In genomic region chr9:136312436-136312835, GRCh38 we compare ENCODE assay signal across 8 cellular contexts. TPM values are rescaled to one million over a fixed set of nuclear protein-coding genes. Genes with fewer than 3 reads are reported as not detected.
DNase-seq lines count a peak whose midpoint lies in the region; ATAC-seq and TF ChIP-seq lines count a peak whose summit lies in the region.

No MANE protein-coding gene starts in this region.

- peak; percentile 80 for ATAC-seq in activated CD4-positive, alpha-beta T cell treated with anti-CD3 and anti-CD28 coated beads for 36 hours
- ATAC-seq in naive thymus-derived CD8-positive, alpha-beta T cell = peak; percentile 70 to 81
- ATAC-seq in HG02642 (IDR thresholded peaks at IDR 0.05; ENCODE audit: poor library complexity, unreplicated experiment) = no peak

- peaks cover 3% of the 10 kb centered on the region for H3K27me3 ChIP-seq in HL-60 (ENCODE audit: insufficient read depth, poor library complexity, severe bottlenecking)

- intact Hi-C loops in CD14-positive monocyte (cut with micrococcal nuclease) = no loop called here
- intact Hi-C loops in activated CD4-positive, alpha-beta T cell treated with anti-CD3 and anti-CD28 coated beads for 36 hours (cut with DNase I, micrococcal nuclease) = loop anchor here (1.0 to 5.0 kb wide), 5 partner anchors 51 to 332 kb away; partner anchors contain the start of genes SNAPC4 (in 2 of the 2), DNLZ (in 1 of the 2) and INPP5E (in 1 of the 2)

- no peaks in the 10 kb centered on the region for H3K4me1 Mint-ChIP-seq in CD14-positive monocyte
- no peaks in the 10 kb centered on the region for H3K4me1 Mint-ChIP-seq in activated CD4-positive, alpha-beta T cell treated with anti-CD3 and anti-CD28 coated beads for 36 hours
- H3K4me1 Mint-ChIP-seq in naive thymus-derived CD8-positive, alpha-beta T cell = peaks cover 0 to 9% (median 1%) of the 10 kb centered on the region in 4 donors

- DNase-seq in CD14-positive monocyte (ENCODE audit: low spot score) (no peak), HL-60 (ENCODE audit: low read depth in 1 of 2, low spot score in 1 of 2) (peak in 1 of 2 experiments; percentile 48), epithelial cell of proximal tubule (ENCODE audit: low read depth) (no peak), middle frontal gyrus (ENCODE audit: extremely low spot score, low spot score) (no peak)
- peak; percentile 74 for DNase-seq in activated CD4-positive, alpha-beta T cell treated with anti-CD3 and anti-CD28 coated beads for 36 hours
- DNase-seq in naive thymus-derived CD8-positive, alpha-beta T cell = peak in 9 of 10 donors; percentile 23 to 47 (median 38)
- no peak for DNase-seq in effector CD8-positive, alpha-beta T cell (lab: John Stamatoyannopoulos, UW)

- H3K4me3 Mint-ChIP-seq in CD14-positive monocyte = no peak overlapping the region
- no peak overlapping the region for H3K4me3 Mint-ChIP-seq in activated CD4-positive, alpha-beta T cell treated with anti-CD3 and anti-CD28 coated beads for 36 hours
- no peak overlapping the region for H3K4me3 Mint-ChIP-seq in naive thymus-derived CD8-positive, alpha-beta T cell

- H3K27ac ChIP-seq in HL-60 (replicated peaks) = no peak overlapping the region

- H3K9me3 Mint-ChIP-seq in CD14-positive monocyte = peaks cover 15 to 24% (median 18%) of the 10 kb centered on the region in 7 donors
- peaks cover 9% of the 10 kb centered on the region for H3K9me3 Mint-ChIP-seq in activated CD4-positive, alpha-beta T cell treated with anti-CD3 and anti-CD28 coated beads for 36 hours (ENCODE audit: low read depth)
- peaks cover 0 to 14% (median 0%) of the 10 kb centered on the region in 9 donors for H3K9me3 Mint-ChIP-seq in naive thymus-derived CD8-positive, alpha-beta T cell

- TF ChIP-seq CTCF in CD14-positive monocyte (IDR thresholded peaks at IDR 0.05) (peak; percentile 43), HL-60 (IDR thresholded peaks at IDR 0.05; ENCODE audit: insufficient read depth, low read length) (peak; percentile 31), epithelial cell of proximal tubule (conservative IDR thresholded peaks at IDR 0.05; ENCODE audit: low read depth, low read length) (peak; percentile 61)

- POLR2A ChIA-PET in activated CD4-positive, alpha-beta T cell treated with anti-CD3 and anti-CD28 coated beads for 36 hours (lab: Charles Lee) = no interaction called here
- POLR2A ChIA-PET in naive thymus-derived CD8-positive, alpha-beta T cell (lab: Charles Lee) = no interaction called here

- CTCF ChIA-PET in activated CD4-positive, alpha-beta T cell treated with anti-CD3 and anti-CD28 coated beads for 36 hours (lab: Charles Lee) = interaction anchor here (0.6 to 1.4 kb wide), 7 partner anchors 9 to 618 kb away, joined by 3 to 4 read pairs (median 3); no protein-coding TSS in a partner anchor

- H3K27ac Mint-ChIP-seq in CD14-positive monocyte = no peak overlapping the region
- no peak overlapping the region for H3K27ac Mint-ChIP-seq in activated CD4-positive, alpha-beta T cell treated with anti-CD3 and anti-CD28 coated beads for 36 hours
- no peak overlapping the region for H3K27ac Mint-ChIP-seq in naive thymus-derived CD8-positive, alpha-beta T cell

- H3K4me3 ChIP-seq in HL-60 (replicated peaks; ENCODE audit: insufficient read depth, low read length) (no peak overlapping the region), epithelial cell of proximal tubule (ENCODE audit: low read depth, low read length) (no peak overlapping the region)

- peaks cover 0 to 2% (median 0%) of the 10 kb centered on the region in 3 donors for H3K27me3 Mint-ChIP-seq in CD14-positive monocyte (ENCODE audit: low read depth in 3 of 3)
- no peaks in the 10 kb centered on the region for H3K27me3 Mint-ChIP-seq in activated CD4-positive, alpha-beta T cell treated with anti-CD3 and anti-CD28 coated beads for 36 hours
- H3K27me3 Mint-ChIP-seq in naive thymus-derived CD8-positive, alpha-beta T cell = no peaks in the 10 kb centered on the region

- H3K36me3 Mint-ChIP-seq in CD14-positive monocyte = peaks cover 0 to 6% of the 10 kb centered on the region in 2 donors
- no peaks in the 10 kb centered on the region for H3K36me3 Mint-ChIP-seq in activated CD4-positive, alpha-beta T cell treated with anti-CD3 and anti-CD28 coated beads for 36 hours (ENCODE audit: low read depth)
- H3K36me3 Mint-ChIP-seq in naive thymus-derived CD8-positive, alpha-beta T cell = peaks cover 0 to 11% (median 0%) of the 10 kb centered on the region in 3 donors

RNA-seq across cellular contexts. Expression of gene CCDC187, which starts 8.5 kb away (rescaled TPM):
- not detected for polyA plus RNA-seq in CD14-positive monocyte
- total RNA-seq in activated CD4-positive, alpha-beta T cell treated with anti-CD3 and anti-CD28 coated beads for 36 hours = under 1 TPM in 1 of 2 experiments, not detected in 1; 0.05 TPM
- 0.75 TPM in 1 of 2 replicates, not detected in the other for total RNA-seq in epithelial cell of proximal tubule
- not detected for total RNA-seq in naive thymus-derived CD8-positive, alpha-beta T cell
- not detected for polyA plus RNA-seq in naive thymus-derived CD8-positive, alpha-beta T cell

RNA-seq across cellular contexts. Expression of gene GPSM1, which starts 14.9 kb away (rescaled TPM):
- under 1 TPM; 0.67 to 0.73 TPM for polyA plus RNA-seq in CD14-positive monocyte
- total RNA-seq in activated CD4-positive, alpha-beta T cell treated with anti-CD3 and anti-CD28 coated beads for 36 hours = 10 to 100 TPM in 1 of 2 experiments, 1 to 10 TPM in 1; 9.6 to 10.8 TPM
- 21.1 and 28.2 TPM in 2 replicates for total RNA-seq in epithelial cell of proximal tubule
- total RNA-seq in naive thymus-derived CD8-positive, alpha-beta T cell = 10 to 100 TPM; 10.0 to 11.6 TPM
- polyA plus RNA-seq in naive thymus-derived CD8-positive, alpha-beta T cell = under 1 TPM; 0.50 to 0.98 (median 0.82) TPM

RNA-seq across cellular contexts. Expression of gene DNLZ, which starts 51.1 kb away (rescaled TPM):
- 10 to 100 TPM; 10.5 to 20.5 TPM for polyA plus RNA-seq in CD14-positive monocyte
- total RNA-seq in activated CD4-positive, alpha-beta T cell treated with anti-CD3 and anti-CD28 coated beads for 36 hours = 10 to 100 TPM; 11.7 to 12.8 TPM
- 67.2 and 73.6 TPM in 2 replicates for total RNA-seq in epithelial cell of proximal tubule
- 10 to 100 TPM; 32.8 to 33.3 TPM for total RNA-seq in naive thymus-derived CD8-positive, alpha-beta T cell
- 10 to 100 TPM; 51.6 to 58.1 (median 52.9) TPM for polyA plus RNA-seq in naive thymus-derived CD8-positive, alpha-beta T cell

Comparison
In these comparisons a context has a peak if more than half of its experiments do, and no peak if none do; other contexts are left out.
1. DNase-seq: peak in activated CD4-positive, alpha-beta T cell treated with anti-CD3 and anti-CD28 coated beads for 36 hours (single experiment) and naive thymus-derived CD8-positive, alpha-beta T cell (9 of 10); none in CD14-positive monocyte (single experiment), epithelial cell of proximal tubule (single experiment), effector CD8-positive, alpha-beta T cell (single experiment) and middle frontal gyrus (single experiment).
2. intact Hi-C loops: an anchor here in activated CD4-positive, alpha-beta T cell treated with anti-CD3 and anti-CD28 coated beads for 36 hours (1.0 to 5.0 kb wide); none called in CD14-positive monocyte.
3. Peak in every context shown above with its lines, with median percentiles within 50 percentile points of each other: CTCF ChIP-seq.